Comparison of ENCODE assay signal across 13 cellular contexts in the genomic region with DNA sequence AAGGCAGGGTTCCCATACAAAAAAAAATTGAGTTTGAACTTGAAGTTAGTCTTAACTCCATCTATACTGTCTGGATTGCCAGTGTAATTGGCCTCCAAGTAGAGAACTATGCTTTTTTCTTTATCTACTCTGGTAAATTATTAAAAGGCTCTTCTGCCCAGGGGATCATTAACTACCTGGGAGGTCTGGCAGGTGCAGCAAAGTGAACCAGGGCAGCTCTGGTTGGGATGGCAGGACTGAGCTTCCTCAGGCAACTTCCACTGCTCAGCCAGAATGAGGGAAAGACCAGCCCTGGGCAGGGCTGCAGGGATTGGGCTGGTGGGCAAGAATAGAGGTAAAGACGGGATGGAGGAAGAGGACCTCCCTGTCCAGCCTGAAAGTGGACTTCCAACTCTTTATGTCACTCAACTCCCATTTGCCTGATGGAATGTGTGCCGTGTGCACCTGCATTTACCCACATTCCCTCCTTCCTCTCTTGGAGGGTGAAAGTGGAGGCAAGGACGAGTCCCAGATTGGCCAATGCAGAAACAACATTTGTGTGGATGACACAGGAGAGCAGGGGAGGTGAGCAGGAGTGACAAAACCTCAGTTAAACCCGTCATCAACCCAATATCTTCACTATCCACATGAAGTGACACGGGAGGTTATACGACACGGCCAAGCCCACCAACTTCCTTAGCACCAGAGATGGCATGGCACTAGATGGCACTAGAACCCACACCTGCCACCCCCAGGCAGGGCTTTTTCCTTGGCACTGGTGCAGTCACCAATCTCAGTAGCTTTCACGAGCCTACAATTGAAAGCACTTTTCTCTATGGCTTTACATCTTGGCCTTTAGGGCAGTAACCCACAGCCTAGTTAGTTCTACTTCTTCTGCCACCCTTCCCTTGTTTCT. TPM values are rescaled to one million over a fixed set of nuclear protein-coding genes. Genes with fewer than 3 reads are reported as not detected.
A peak's percentile ranks its signal among the peaks of the same experiment; 100 is the strongest.
DNase-seq lines count a peak whose midpoint lies in the region; ATAC-seq and TF ChIP-seq lines count a peak whose summit lies in the region.
"Had no signal": no experiment of that assay in that cellular context is flagged by ENCODE, and none has a peak within 500 bp of the region (broad histone marks: within the 10 kb centered on the region; RNA-seq: fewer than 3 reads in every experiment).

No MANE protein-coding gene starts in this region.

- peak; percentile 39 for TF ChIP-seq CTCF in C4-2B (conservative IDR thresholded peaks at IDR 0.05)
- 0 out of 2 replicates have a peak, but pooled peaks have one; percentile 4 for TF ChIP-seq CTCF in WI38 (IDR thresholded peaks at IDR 0.05; ENCODE audit: low read depth, low read length)

- no peaks in the 10 kb centered on the region for H3K9me3 ChIP-seq in T-helper 17 cell (ENCODE audit: control insufficient read depth, low read length, poor library complexity, severe bottlenecking)

- no peak overlapping the region for H3K4me3 Mint-ChIP-seq in T-helper 17 cell
- H3K4me3 Mint-ChIP-seq in activated naive CD8-positive, alpha-beta T cell treated with anti-CD3 and anti-CD28 coated beads, Interleukin-2, amount 50 U/mL, for 24 hours = no peak overlapping the region
- H3K4me3 Mint-ChIP-seq: CD14-positive monocyte; naive thymus-derived CD8-positive, alpha-beta T cell had no signal

- DNase-seq in HT-29 (ENCODE audit: low spot score) = peak; percentile 45
- peak; percentile 50 for DNase-seq in left lobe of liver (ENCODE audit: low spot score)
- no peak for DNase-seq in T-helper 17 cell
- no peak for DNase-seq in activated naive CD8-positive, alpha-beta T cell treated with anti-CD3 and anti-CD28 coated beads, Interleukin-2, amount 50 U/mL, for 24 hours
- no peak for DNase-seq in iPS-NIHi11 (ENCODE audit: low spot score)
- DNase-seq: activated effector memory CD4-positive, alpha-beta T cell treated with Interleukin-2 at 50 U/mL for 16 hours; naive thymus-derived CD8-positive, alpha-beta T cell; OCI-M1 had no signal

- ATAC-seq in left lobe of liver = peak; percentile 96
- ATAC-seq in T-helper 17 cell = no peak
- ATAC-seq in HG03196 (IDR thresholded peaks at IDR 0.05; ENCODE audit: unreplicated experiment) = no peak
- ATAC-seq in activated naive CD8-positive, alpha-beta T cell treated with anti-CD3 and anti-CD28 coated beads, Interleukin-2, amount 50 U/mL, for 24 hours = no peak
- ATAC-seq: activated CD4-positive, CD25-positive, alpha-beta regulatory T cell treated with anti-CD3 and anti-CD28 coated beads, Interleukin-2, amount 50 U/mL, for 24 hours; naive thymus-derived CD8-positive, alpha-beta T cell had no signal

- no peak overlapping the region for H3K27ac Mint-ChIP-seq in T-helper 17 cell
- no peak overlapping the region for H3K27ac Mint-ChIP-seq in activated naive CD8-positive, alpha-beta T cell treated with anti-CD3 and anti-CD28 coated beads, Interleukin-2, amount 50 U/mL, for 24 hours
- H3K27ac Mint-ChIP-seq: CD14-positive monocyte; naive thymus-derived CD8-positive, alpha-beta T cell had no signal

- no peak overlapping the region for H3K4me3 ChIP-seq in WI38 (ENCODE audit: low read depth, low read length)

- no peaks in the 10 kb centered on the region for H3K36me3 Mint-ChIP-seq in T-helper 17 cell (ENCODE audit: low read depth)
- no peaks in the 10 kb centered on the region for H3K36me3 Mint-ChIP-seq in activated naive CD8-positive, alpha-beta T cell treated with anti-CD3 and anti-CD28 coated beads, Interleukin-2, amount 50 U/mL, for 24 hours (ENCODE audit: low read depth)
- H3K36me3 Mint-ChIP-seq: CD14-positive monocyte; naive thymus-derived CD8-positive, alpha-beta T cell had no signal

- H3K9me3 Mint-ChIP-seq in activated naive CD8-positive, alpha-beta T cell treated with anti-CD3 and anti-CD28 coated beads, Interleukin-2, amount 50 U/mL, for 24 hours = no peaks in the 10 kb centered on the region
- H3K9me3 Mint-ChIP-seq: naive thymus-derived CD8-positive, alpha-beta T cell had no signal

- no peaks in the 10 kb centered on the region for H3K4me1 Mint-ChIP-seq in T-helper 17 cell
- H3K4me1 Mint-ChIP-seq in activated naive CD8-positive, alpha-beta T cell treated with anti-CD3 and anti-CD28 coated beads, Interleukin-2, amount 50 U/mL, for 24 hours = no peaks in the 10 kb centered on the region
- H3K4me1 Mint-ChIP-seq: CD14-positive monocyte; naive thymus-derived CD8-positive, alpha-beta T cell had no signal

- no peaks in the 10 kb centered on the region for H3K27me3 Mint-ChIP-seq in T-helper 17 cell
- H3K27me3 Mint-ChIP-seq in activated naive CD8-positive, alpha-beta T cell treated with anti-CD3 and anti-CD28 coated beads, Interleukin-2, amount 50 U/mL, for 24 hours = no peaks in the 10 kb centered on the region

- no peak overlapping the region for H3K27ac ChIP-seq in C4-2B

RNA-seq across cellular contexts. Expression of gene CCN1, which starts 25.2 kb away (rescaled TPM):
- 2.1 and 2.4 TPM in 2 replicates for total RNA-seq in HT-29 (2014; rRNA removed; shearing (Covaris generic))
- total RNA-seq in left lobe of liver = 16.8 TPM
- total RNA-seq in T-helper 17 cell = not detected
- total RNA-seq: naive thymus-derived CD8-positive, alpha-beta T cell had no signal

Comparison
In these comparisons a context has a peak if more than half of its experiments do, and no peak if none do; other contexts are left out.
1. DNase-seq: peak in HT-29 (single experiment) and left lobe of liver (single experiment); none in T-helper 17 cell (0 of 3), activated naive CD8-positive, alpha-beta T cell treated with anti-CD3 and anti-CD28 coated beads, Interleukin-2, amount 50 U/mL, for 24 hours (single experiment) and iPS-NIHi11 (single experiment).